1 cellular context compared by ENCODE assay signal in genomic region chr11:44972746-44973435, GRCh38.
TF ChIP-seq lines count a peak whose summit lies in the region.

No MANE protein-coding gene starts in this region.

TF ChIP-seq in IMR-90, 13 proteins besides CTCF, POLR2A, EP300 and RAD21 (continued from another document):
- TF ChIP-seq NFE2L2 (IDR thresholded peaks at IDR 0.05; ENCODE audit: low read depth, low read length) (no peak), SMC3 (IDR thresholded peaks at IDR 0.05; ENCODE audit: low read depth, low read length) (no peak), MAZ (IDR thresholded peaks at IDR 0.05; ENCODE audit: borderline replicate concordance, low read depth, low read length) (no peak), MXI1 (IDR thresholded peaks at IDR 0.05; ENCODE audit: borderline replicate concordance, low read depth, low read length) (no peak), RFX5 (IDR thresholded peaks at IDR 0.05; ENCODE audit: low read depth, low read length) (no peak), RCOR1 (IDR thresholded peaks at IDR 0.05; ENCODE audit: insufficient replicate concordance, low read length) (no peak), CEBPB (IDR thresholded peaks at IDR 0.05; ENCODE audit: low read depth, low read length) (no peak), USF2 (IDR thresholded peaks at IDR 0.05; ENCODE audit: low read depth, low read length) (no peak), CHD1 (IDR thresholded peaks at IDR 0.05; ENCODE audit: low read depth, low read length) (no peak), MAFK (IDR thresholded peaks at IDR 0.05; ENCODE audit: low read depth, low read length) (no peak)
